Comparison of ENCODE assay signal across 13 cellular contexts in the genomic region with DNA sequence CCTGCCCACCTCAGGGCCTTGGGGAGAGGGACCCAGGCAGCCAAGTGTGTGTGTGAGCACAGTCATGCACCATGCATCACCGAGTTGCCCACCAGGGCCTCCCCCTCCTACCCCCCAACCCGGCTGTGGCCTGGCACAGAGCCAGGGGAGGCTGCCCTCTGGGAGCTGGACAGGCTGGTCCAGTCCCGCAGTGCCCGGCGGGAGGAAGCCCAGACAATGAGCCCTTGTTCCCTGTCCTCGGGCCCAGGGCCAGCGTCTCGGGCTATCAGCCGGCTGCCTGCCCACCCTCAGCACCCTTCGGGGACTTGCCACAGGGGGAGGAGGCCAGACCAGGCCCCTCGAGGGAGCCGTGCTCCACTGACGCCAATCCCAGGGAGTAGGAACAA. TPM values are rescaled to one million over a fixed set of nuclear protein-coding genes. Genes with fewer than 3 reads are reported as not detected.
A peak's percentile ranks its signal among the peaks of the same experiment; 100 is the strongest.
DNase-seq lines count a peak whose midpoint lies in the region; ATAC-seq and TF ChIP-seq lines count a peak whose summit lies in the region.
"Had no signal": no experiment of that assay in that cellular context is flagged by ENCODE, and none has a peak within 500 bp of the region (broad histone marks: within the 10 kb centered on the region; RNA-seq: fewer than 3 reads in every experiment).

No MANE protein-coding gene starts in this region.

- no peaks in the 10 kb centered on the region for H3K36me3 ChIP-seq in PC-3 (ENCODE audit: low read depth, low read length)
- H3K36me3 ChIP-seq in body of pancreas (replicated peaks in 1 of 2; ENCODE audit: insufficient read depth in 1 of 2, low read depth in 2 of 2) = no peaks in the 10 kb centered on the region
- H3K36me3 ChIP-seq in transverse colon = no peaks in the 10 kb centered on the region

- no peaks in the 10 kb centered on the region for H3K27me3 ChIP-seq in PC-3 (ENCODE audit: low read length)
- H3K27me3 ChIP-seq in body of pancreas = no peaks in the 10 kb centered on the region
- H3K27me3 ChIP-seq in transverse colon = no peaks in the 10 kb centered on the region

- no peak overlapping the region for H3K9ac ChIP-seq in PC-3 (ENCODE audit: low read length)

- no peaks in the 10 kb centered on the region for H3K9me3 ChIP-seq in PC-3 (ENCODE audit: low read length)
- H3K9me3 ChIP-seq in body of pancreas = no peaks in the 10 kb centered on the region
- no peaks in the 10 kb centered on the region for H3K9me3 ChIP-seq in transverse colon
- H3K9me3 ChIP-seq: psoas muscle had no signal

- H3K4me3 ChIP-seq in PC-3 (ENCODE audit: low read length) (no peak overlapping the region), body of pancreas (no peak overlapping the region), transverse colon (no peak overlapping the region)
- H3K4me3 ChIP-seq: coronary artery, psoas muscle had no signal

- ATAC-seq in PC-3 (no peak), body of pancreas (peak; percentile 65)
- ATAC-seq: activated naive CD8-positive, alpha-beta T cell treated with anti-CD3 and anti-CD28 coated beads, Interleukin-2, amount 50 U/mL, for 24 hours; activated T-cell treated with anti-CD3 and anti-CD28 coated beads, Interleukin-2, amount 50 U/mL, for 4 hours; psoas muscle had no signal

- H3K79me2 ChIP-seq in PC-3 (ENCODE audit: low read length) = no peaks in the 10 kb centered on the region

- intact Hi-C loops in PC-3 (cut with micrococcal nuclease) = no loop called here
- intact Hi-C loops in body of pancreas (cut with DNase I) = no loop called here
- intact Hi-C loops in transverse colon (cut with DNase I; ENCODE audit: low total_unique reads) = no loop called here

- peak; percentile 22 for DNase-seq in PC-3
- peak; percentile 72 to 86 (median 84) for DNase-seq in body of pancreas
- peak; percentile 91 for DNase-seq in midbrain (lab: John Stamatoyannopoulos, UW)
- peak; percentile 63 to 98 (median 89) for DNase-seq in substantia nigra (lab: John Stamatoyannopoulos, UW)
- DNase-seq in transverse colon = no peak
- no peak for DNase-seq in NCI-H748 (lab: John Stamatoyannopoulos, UW; ENCODE audit: unreplicated experiment)
- DNase-seq in SHP77 treated with DMSO at 0.1 percent for 48 hours (lab: John Stamatoyannopoulos, UW) = no peak
- DNase-seq: activated naive CD8-positive, alpha-beta T cell treated with anti-CD3 and anti-CD28 coated beads, Interleukin-2, amount 50 U/mL, for 24 hours; activated T-cell treated with anti-CD3 and anti-CD28 coated beads, Interleukin-2, amount 50 U/mL, for 4 hours; DND-41; NCI-H1694; psoas muscle had no signal

- H2AFZ ChIP-seq in PC-3 (ENCODE audit: low read length) = no peak overlapping the region

- in situ Hi-C loops in transverse colon (cut with MboI; ENCODE audit: low pct_ligation_motif_present in 1 of 4, low pct_unique_long_range_greater_than_20kb in 1 of 4, low sequenced_read_pairs in 3 of 4) = no loop called here

- H3K27ac ChIP-seq in PC-3 (ENCODE audit: low read length) = no peak overlapping the region
- H3K27ac ChIP-seq in body of pancreas = peak overlapping the region; percentile 59 to 76 (median 68)
- H3K27ac ChIP-seq in substantia nigra (ENCODE audit: low read depth, low read length, poor library complexity, severe bottlenecking) = peak overlapping the region; percentile 80
- no peak overlapping the region for H3K27ac ChIP-seq in transverse colon
- H3K27ac ChIP-seq: psoas muscle had no signal

- H3K4me1 ChIP-seq in PC-3 (ENCODE audit: insufficient read depth, low read length) = no peaks in the 10 kb centered on the region
- H3K4me1 ChIP-seq in body of pancreas = peaks cover 61% of the 10 kb centered on the region
- H3K4me1 ChIP-seq in transverse colon = peaks cover 4 to 18% (median 14%) of the 10 kb centered on the region in 4 donors
- H3K4me1 ChIP-seq: psoas muscle had no signal

- no peak for TF ChIP-seq CTCF in PC-3 (conservative IDR thresholded peaks at IDR 0.05; ENCODE audit: low read depth, low read length)
- TF ChIP-seq CTCF in body of pancreas (IDR thresholded peaks at IDR 0.05) = no peak
- no peak for TF ChIP-seq CTCF in transverse colon (IDR thresholded peaks at IDR 0.05)

- TF ChIP-seq POLR2A in body of pancreas (IDR thresholded peaks at IDR 0.05) = no peak
- no peak for TF ChIP-seq POLR2A in transverse colon (IDR thresholded peaks at IDR 0.05)

- H4K20me1 ChIP-seq in PC-3 (ENCODE audit: low read length) = no peaks in the 10 kb centered on the region

- POLR2A ChIA-PET in PC-3 (lab: Charles Lee; ENCODE audit: unreplicated experiment) = interaction anchor here (0.6 kb wide), 1 partner anchor 1826 kb away, joined by 3 read pairs; no protein-coding TSS in a partner anchor

- H3K9me2 ChIP-seq in PC-3 (replicated peaks; ENCODE audit: low read length) = no peaks in the 10 kb centered on the region

- no TSS peak for BruUV-seq in PC-3 (replicated peaks; lab: Mats Ljungman, UMichigan)

- WGBS in body of pancreas, 2 donors = 38% methylated on average over 13 of the region's 13 CpGs; no CpG with 5 or more reads in 1 of the 2 donors
- WGBS in transverse colon (ENCODE audit: low coverage in 1 of 2), 2 donors = 62% methylated on average over 8 of the region's 13 CpGs; no CpG with 5 or more reads in 1 of the 2 donors

- CTCF ChIA-PET in PC-3 (lab: Charles Lee) = no interaction called here

- no peak overlapping the region for H3K4me2 ChIP-seq in PC-3 (ENCODE audit: low read length)

- no peak for TF ChIP-seq EP300 in transverse colon (IDR thresholded peaks at IDR 0.05; ENCODE audit: low read depth)

- no peaks in the 10 kb centered on the region for H3F3A ChIP-seq in PC-3 (ENCODE audit: low read length, unreplicated experiment)

RNA-seq across cellular contexts. Expression of a gene that starts 4.5 kb away (rescaled TPM):
- total RNA-seq in PC-3 (2014; rRNA removed) (4.5 and 7.7 TPM in 2 replicates), body of pancreas (10 to 100 TPM; 20.8 to 33.9 TPM), transverse colon (10 to 100 TPM; 13.3 to 20.6 (median 16.6) TPM)

RNA-seq across cellular contexts. Expression of a gene that starts 14.6 kb away (rescaled TPM):
- total RNA-seq in PC-3 (2014; rRNA removed) (2.2 and 3.7 TPM in 2 replicates), body of pancreas (10 to 100 TPM; 45.4 to 58.7 TPM), transverse colon (100 to 1,000 TPM in 1 of 4 donors, 10 to 100 TPM in 3; 52.4 to 167 (median 77.1) TPM)

RNA-seq across cellular contexts. Expression of a gene that starts 32.6 kb away (rescaled TPM):
- total RNA-seq in PC-3 (2014; rRNA removed) (175 and 270 TPM in 2 replicates), body of pancreas (10 to 100 TPM; 30.4 to 65.6 TPM), transverse colon (100 to 1,000 TPM in 2 of 4 donors, 10 to 100 TPM in 2; 21.3 to 127 (median 93.8) TPM)

RNA-seq across cellular contexts. Expression of a gene that starts 33.4 kb away (rescaled TPM):
- total RNA-seq in PC-3 (2014; rRNA removed) (63.5 and 65.8 TPM in 2 replicates), body of pancreas (10 to 100 TPM; 44.4 to 58.7 TPM), transverse colon (100 to 1,000 TPM in 3 of 4 donors, 10 to 100 TPM in 1; 56.7 to 498 (median 277) TPM)

Comparison
In these comparisons a context has a peak if more than half of its experiments do, and no peak if none do; other contexts are left out.
1. DNase-seq: peak in PC-3 (single experiment), body of pancreas (4 of 4), midbrain (single experiment) and substantia nigra (49 of 49); none in transverse colon (single experiment), NCI-H748 (single experiment) and SHP77 treated with DMSO at 0.1 percent for 48 hours (single experiment).
2. H3K27ac ChIP-seq: peak in body of pancreas (4 of 4) and substantia nigra (single experiment); none in PC-3 (single experiment) and transverse colon (0 of 4).